ENCODE assay signal across 8 cellular contexts in the genomic region with DNA sequence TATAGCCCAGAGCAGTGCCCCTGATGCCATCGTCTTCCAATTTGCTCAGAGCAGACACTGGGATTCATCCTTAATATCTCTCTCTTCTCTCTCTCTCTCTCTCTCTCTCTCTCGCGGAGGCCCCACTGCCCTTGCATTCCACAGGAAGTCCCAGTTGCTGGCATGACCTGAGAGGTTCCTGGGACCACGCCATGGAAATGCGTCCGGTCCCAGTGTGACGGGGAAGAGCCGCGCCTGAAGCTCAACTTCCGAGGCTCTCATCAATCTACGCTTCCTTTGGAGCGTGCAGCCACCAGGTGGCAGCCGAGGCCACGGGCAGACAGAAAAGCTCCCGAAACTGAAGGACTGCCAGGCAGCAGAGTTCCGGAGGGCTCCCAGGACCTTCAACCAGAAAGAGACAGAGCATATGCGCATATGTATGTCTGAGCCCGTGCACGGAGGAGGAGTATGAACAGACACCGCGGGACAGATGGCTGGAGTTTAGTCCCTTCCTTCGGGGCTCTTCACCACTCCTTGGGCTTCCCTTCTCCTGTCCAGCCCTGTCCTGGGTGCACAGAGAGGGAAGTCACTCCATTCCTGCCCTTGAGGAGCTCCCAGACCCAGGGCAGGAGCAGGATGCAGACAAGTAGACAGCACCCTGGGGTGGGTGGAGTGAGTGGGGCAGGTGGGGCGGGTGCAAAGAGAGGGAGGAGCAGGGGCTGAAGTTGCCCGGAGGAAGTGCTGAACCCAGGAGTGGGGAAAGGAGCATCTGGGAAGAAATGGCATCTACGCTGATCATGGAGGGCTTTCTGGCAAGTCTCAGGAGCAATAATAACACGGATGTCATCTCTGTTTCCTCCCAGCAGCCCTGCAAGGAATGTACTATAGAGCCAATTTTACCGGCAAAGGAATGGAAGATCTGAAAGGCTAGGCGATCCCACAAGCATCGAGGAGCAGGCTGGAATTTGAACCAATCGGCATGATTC. TPM values are rescaled to one million over a fixed set of nuclear protein-coding genes. Genes with fewer than 3 reads are reported as not detected.
A peak's percentile ranks its signal among the peaks of the same experiment; 100 is the strongest.
DNase-seq lines count a peak whose midpoint lies in the region; ATAC-seq and TF ChIP-seq lines count a peak whose summit lies in the region.

No MANE protein-coding gene starts in this region.

- H3K4me1 ChIP-seq in BE2C: no peaks in the 10 kb centered on the region

- peak; percentile 85 for DNase-seq in BE2C
- peak; percentile 71 for DNase-seq in NCI-H345 treated with DMSO at 0.1 percent for 48 hours (lab: John Stamatoyannopoulos, UW; ENCODE audit: unreplicated experiment)
- peak; percentile 49 for DNase-seq in cerebellum (ENCODE audit: low spot score)
- DNase-seq in kidney epithelial cell (ENCODE audit: low read depth): peak; percentile 80
- DNase-seq in stimulated activated CD4-positive, alpha-beta T cell treated with anti-CD3 and anti-CD28 coated beads, Interleukin-15, amount 100 ng/mL, for 48 hours (ENCODE audit: low read depth in 2 of 2): peak; percentile 66 to 77

- ATAC-seq in GM19043 (IDR thresholded peaks at IDR 0.05; ENCODE audit: low read depth, unreplicated experiment) (peak; percentile 83), HG03378 (IDR thresholded peaks at IDR 0.05; ENCODE audit: unreplicated experiment) (peak; percentile 81)
- ATAC-seq in activated CD4-positive, CD25-positive, alpha-beta regulatory T cell treated with anti-CD3 and anti-CD28 coated beads, Interleukin-2, amount 50 U/mL, for 24 hours: peak; percentile 77 to 79

- TF ChIP-seq CTCF in BE2C (IDR thresholded peaks at IDR 0.05; ENCODE audit: low read depth, low read length): peak; percentile 77
- TF ChIP-seq CTCF in kidney epithelial cell (IDR thresholded peaks at IDR 0.05; ENCODE audit: insufficient read depth, low read length, poor library complexity, severe bottlenecking): peak; percentile 96

- H3K9me3 ChIP-seq in BE2C: no peaks in the 10 kb centered on the region

- H3K4me3 ChIP-seq in BE2C (ENCODE audit: low read depth, low read length): peak overlapping the region; percentile 49
- H3K4me3 ChIP-seq in kidney epithelial cell (ENCODE audit: low read depth, low read length): peak overlapping the region; percentile 22

- H3K36me3 ChIP-seq in BE2C (no peaks in the 10 kb centered on the region), kidney epithelial cell (ENCODE audit: control insufficient read depth, insufficient read depth, low read length) (no peaks in the 10 kb centered on the region)

- H3K27me3 ChIP-seq in BE2C: no peaks in the 10 kb centered on the region
- no peaks in the 10 kb centered on the region for H3K27me3 ChIP-seq in kidney epithelial cell (ENCODE audit: control insufficient read depth, insufficient read depth, low read length)

RNA-seq across cellular contexts. Expression of gene PDZK1IP1, which starts 10.5 kb away (rescaled TPM):
- polyA plus RNA-seq in BE2C (2012; ENCODE audit: insufficient read depth, insufficient read length, low read depth): not detected
- total RNA-seq in cerebellum: not detected
- 22.7 and 28.1 TPM in 2 replicates for total RNA-seq in kidney epithelial cell

RNA-seq across cellular contexts. Expression of gene CYP4A22, which starts 42.1 kb away (rescaled TPM):
- polyA plus RNA-seq in BE2C (2012; ENCODE audit: insufficient read depth, insufficient read length, low read depth): not detected
- total RNA-seq in cerebellum (0.27 TPM), kidney epithelial cell (not detected in 2 replicates)

RNA-seq across cellular contexts. Expression of gene TAL1, which starts 52.7 kb away (rescaled TPM):
- polyA plus RNA-seq in BE2C (2012; ENCODE audit: insufficient read depth, insufficient read length, low read depth): 0.09 TPM
- total RNA-seq in cerebellum: 2.7 TPM
- total RNA-seq in kidney epithelial cell: 0.71 and 0.75 TPM in 2 replicates

Comparison
In these comparisons a context has a peak if more than half of its experiments do, and no peak if none do; other contexts are left out.
1. Peak in every context shown above with its lines: DNase-seq, ATAC-seq and H3K4me3 ChIP-seq.
2. RNA of gene PDZK1IP1, which starts 10.5 kb away (total RNA-seq): 22.7 to 28.1 TPM in kidney epithelial cell; not detected in cerebellum (single experiment); every median in the first group is over 10 times any median in the second.